In the genomic region with DNA sequence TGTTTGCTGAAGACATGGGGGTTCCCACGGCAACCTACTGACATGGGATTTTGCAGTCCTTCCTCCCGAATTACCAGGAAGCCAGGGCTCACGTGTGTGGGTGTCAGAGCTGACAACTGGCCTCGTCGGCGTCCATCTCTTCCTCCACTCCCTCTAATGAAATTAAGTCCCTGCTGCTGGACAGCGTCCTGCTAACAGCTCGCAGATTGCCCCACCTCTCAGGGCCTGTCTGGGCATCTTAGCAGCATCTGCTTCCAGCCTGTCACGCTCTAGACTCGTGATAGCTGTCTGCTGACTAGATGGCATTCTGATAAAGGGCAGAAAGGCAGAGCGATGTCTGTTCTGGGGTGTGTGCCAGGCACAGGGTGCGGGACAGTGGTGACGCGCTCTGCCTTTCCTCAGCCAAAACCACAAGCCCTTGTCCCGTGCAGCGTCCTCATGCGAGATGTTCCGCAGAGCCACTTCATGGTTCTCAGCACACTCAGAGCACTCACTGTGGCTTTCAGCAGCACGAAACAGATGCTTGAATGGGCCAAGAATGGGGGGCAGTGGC, we compare ENCODE assay signal across 9 cellular contexts.
DNase-seq lines count a peak whose midpoint lies in the region; ATAC-seq and TF ChIP-seq lines count a peak whose summit lies in the region.
"Had no signal": no experiment of that assay in that cellular context is flagged by ENCODE, and none has a peak within 500 bp of the region (broad histone marks: within the 10 kb centered on the region; RNA-seq: fewer than 3 reads in every experiment).

No MANE protein-coding gene starts in this region.

- H3K4me3 Mint-ChIP-seq in neural progenitor cell, result peak overlapping the region; percentile 24

- H4K20me1 ChIP-seq in neural progenitor cell (ENCODE audit: low read depth), result no peaks in the 10 kb centered on the region

- H3K27me3 ChIP-seq in AG04450 (ENCODE audit: control insufficient read depth, insufficient read depth, low read length), result peaks cover 5% of the 10 kb centered on the region
- no peaks in the 10 kb centered on the region for H3K27me3 ChIP-seq in esophagus squamous epithelium
- H3K27me3 ChIP-seq in neural progenitor cell, result no peaks in the 10 kb centered on the region
- H3K27me3 ChIP-seq in testis, result no peaks in the 10 kb centered on the region

- no peak overlapping the region for H3K9ac ChIP-seq in neural progenitor cell

- TF ChIP-seq POLR2A in esophagus squamous epithelium (IDR thresholded peaks at IDR 0.05), result peak in 1 of 4 donors; percentile 18
- no peak for TF ChIP-seq POLR2A in testis (IDR thresholded peaks at IDR 0.05)

- no peak for ATAC-seq in HG03520 (IDR thresholded peaks at IDR 0.05; ENCODE audit: unreplicated experiment)
- no peak for ATAC-seq in GM21423 (IDR thresholded peaks at IDR 0.05; ENCODE audit: unreplicated experiment)
- ATAC-seq: GM12878 had no signal

- peaks cover 8% of the 10 kb centered on the region for H3K27me3 Mint-ChIP-seq in neural progenitor cell (ENCODE audit: insufficient read depth, low read depth)

- H3K27ac Mint-ChIP-seq in neural progenitor cell, result peak overlapping the region; percentile 90

- H3K36me3 Mint-ChIP-seq in neural progenitor cell, result no peaks in the 10 kb centered on the region

- 8 to 9% methylated on average over 9 to 15 of the region's 19 CpGs for WGBS in esophagus squamous epithelium, 2 donors
- 30 to 46% methylated on average over 15 to 19 of the region's 19 CpGs for WGBS in testis, 2 donors

- H3K9me3 Mint-ChIP-seq in neural progenitor cell, result peaks cover 18% of the 10 kb centered on the region

- H3F3A ChIP-seq in neural progenitor cell (ENCODE audit: low read depth), result no peaks in the 10 kb centered on the region

- no peaks in the 10 kb centered on the region; the same call in 1 of the 2 replicates for H3K9me3 ChIP-seq in AG04450 (ENCODE audit: control insufficient read depth, insufficient read depth, low read length)
- H3K9me3 ChIP-seq in esophagus squamous epithelium, result no peaks in the 10 kb centered on the region
- H3K9me3 ChIP-seq in neural progenitor cell (ENCODE audit: low read depth), result no peaks in the 10 kb centered on the region
- no peaks in the 10 kb centered on the region for H3K9me3 ChIP-seq in testis

- H3K27ac ChIP-seq in AG04450 (ENCODE audit: low read depth, low read length) (peak overlapping the region; percentile 31), esophagus squamous epithelium (peak overlapping the region in 3 of 4 donors; percentile 45 to 60 (median 47)), neural progenitor cell (no peak overlapping the region), testis (peak overlapping the region; percentile 48 to 57)

- no peak overlapping the region for H2AFZ ChIP-seq in neural progenitor cell (replicated peaks)

- TF ChIP-seq CTCF in AG04450 (IDR thresholded peaks at IDR 0.05; ENCODE audit: low read depth, low read length), result no peak
- no peak for TF ChIP-seq CTCF in esophagus squamous epithelium (IDR thresholded peaks at IDR 0.05)
- no peak for TF ChIP-seq CTCF in neural progenitor cell (IDR thresholded peaks at IDR 0.05)
- no peak for TF ChIP-seq CTCF in testis (IDR thresholded peaks at IDR 0.05)

- H3K4me3 ChIP-seq in AG04450 (ENCODE audit: low read depth, low read length) (0 out of 2 replicates have a peak overlapping the region, but pooled peaks have one; percentile 7), esophagus squamous epithelium (no peak overlapping the region), neural progenitor cell (no peak overlapping the region), testis (no peak overlapping the region)
- H3K4me3 ChIP-seq: GM12878 had no signal

- H3K4me1 ChIP-seq in esophagus squamous epithelium (peaks cover 0 to 31% (median 14%) of the 10 kb centered on the region in 3 donors), neural progenitor cell (peaks cover 8% of the 10 kb centered on the region), testis (peaks cover 6% of the 10 kb centered on the region)

- POLR2A ChIA-PET in AG04450 (lab: Yijun Ruan, JAX), result interaction anchor here (0.9 kb wide), 1 partner anchor 160 kb away, joined by 3 read pairs; no protein-coding TSS in a partner anchor

- CTCF ChIA-PET in AG04450 (lab: Charles Lee), result interaction anchor here (0.6 kb wide), 1 partner anchor 200 kb away, joined by 3 read pairs; no protein-coding TSS in a partner anchor

- no peaks in the 10 kb centered on the region for H3K79me2 ChIP-seq in neural progenitor cell (ENCODE audit: low read depth)

- intact Hi-C loops in esophagus squamous epithelium (cut with DNase I) (no loop called here), testis (cut with DNase I; ENCODE audit: low total_unique reads) (no loop called here)

- DNase-seq in AG04450 (ENCODE audit: low read depth, low spot score) (no peak), LHCN-M2 (ENCODE audit: low read depth) (peak; percentile 93), activated T-cell treated with anti-CD3 and anti-CD28 coated beads for 48 hours (ENCODE audit: low read depth) (peak; percentile 30), esophagus squamous epithelium (lab: John Stamatoyannopoulos, UW) (no peak), neural progenitor cell (ENCODE audit: low spot score) (peak; percentile 67), testis (peak; percentile 92)

- peaks cover 47% of the 10 kb centered on the region for H3K4me1 Mint-ChIP-seq in neural progenitor cell

- H3K36me3 ChIP-seq in esophagus squamous epithelium (no peaks in the 10 kb centered on the region), neural progenitor cell (no peaks in the 10 kb centered on the region), testis (ENCODE audit: low read depth, missing control alignments) (no peaks in the 10 kb centered on the region)

- no peak overlapping the region for H3K4me2 ChIP-seq in neural progenitor cell

Comparison
In these comparisons a context has a peak if more than half of its experiments do, and no peak if none do; other contexts are left out.
1. DNase-seq: peak in LHCN-M2 (single experiment), activated T-cell treated with anti-CD3 and anti-CD28 coated beads for 48 hours (single experiment), neural progenitor cell (single experiment) and testis (single experiment); none in AG04450 (single experiment) and esophagus squamous epithelium (single experiment).